1 cellular context compared by ENCODE assay signal in genomic region chr5:91381134-91381773, GRCh38.
TF ChIP-seq lines count a peak whose summit lies in the region.

No MANE protein-coding gene starts in this region.

TF ChIP-seq in K562, 482 proteins besides CTCF, POLR2A, EP300 and RAD21 (continued from another document and continues in another):
- TF ChIP-seq, protein P1, sequence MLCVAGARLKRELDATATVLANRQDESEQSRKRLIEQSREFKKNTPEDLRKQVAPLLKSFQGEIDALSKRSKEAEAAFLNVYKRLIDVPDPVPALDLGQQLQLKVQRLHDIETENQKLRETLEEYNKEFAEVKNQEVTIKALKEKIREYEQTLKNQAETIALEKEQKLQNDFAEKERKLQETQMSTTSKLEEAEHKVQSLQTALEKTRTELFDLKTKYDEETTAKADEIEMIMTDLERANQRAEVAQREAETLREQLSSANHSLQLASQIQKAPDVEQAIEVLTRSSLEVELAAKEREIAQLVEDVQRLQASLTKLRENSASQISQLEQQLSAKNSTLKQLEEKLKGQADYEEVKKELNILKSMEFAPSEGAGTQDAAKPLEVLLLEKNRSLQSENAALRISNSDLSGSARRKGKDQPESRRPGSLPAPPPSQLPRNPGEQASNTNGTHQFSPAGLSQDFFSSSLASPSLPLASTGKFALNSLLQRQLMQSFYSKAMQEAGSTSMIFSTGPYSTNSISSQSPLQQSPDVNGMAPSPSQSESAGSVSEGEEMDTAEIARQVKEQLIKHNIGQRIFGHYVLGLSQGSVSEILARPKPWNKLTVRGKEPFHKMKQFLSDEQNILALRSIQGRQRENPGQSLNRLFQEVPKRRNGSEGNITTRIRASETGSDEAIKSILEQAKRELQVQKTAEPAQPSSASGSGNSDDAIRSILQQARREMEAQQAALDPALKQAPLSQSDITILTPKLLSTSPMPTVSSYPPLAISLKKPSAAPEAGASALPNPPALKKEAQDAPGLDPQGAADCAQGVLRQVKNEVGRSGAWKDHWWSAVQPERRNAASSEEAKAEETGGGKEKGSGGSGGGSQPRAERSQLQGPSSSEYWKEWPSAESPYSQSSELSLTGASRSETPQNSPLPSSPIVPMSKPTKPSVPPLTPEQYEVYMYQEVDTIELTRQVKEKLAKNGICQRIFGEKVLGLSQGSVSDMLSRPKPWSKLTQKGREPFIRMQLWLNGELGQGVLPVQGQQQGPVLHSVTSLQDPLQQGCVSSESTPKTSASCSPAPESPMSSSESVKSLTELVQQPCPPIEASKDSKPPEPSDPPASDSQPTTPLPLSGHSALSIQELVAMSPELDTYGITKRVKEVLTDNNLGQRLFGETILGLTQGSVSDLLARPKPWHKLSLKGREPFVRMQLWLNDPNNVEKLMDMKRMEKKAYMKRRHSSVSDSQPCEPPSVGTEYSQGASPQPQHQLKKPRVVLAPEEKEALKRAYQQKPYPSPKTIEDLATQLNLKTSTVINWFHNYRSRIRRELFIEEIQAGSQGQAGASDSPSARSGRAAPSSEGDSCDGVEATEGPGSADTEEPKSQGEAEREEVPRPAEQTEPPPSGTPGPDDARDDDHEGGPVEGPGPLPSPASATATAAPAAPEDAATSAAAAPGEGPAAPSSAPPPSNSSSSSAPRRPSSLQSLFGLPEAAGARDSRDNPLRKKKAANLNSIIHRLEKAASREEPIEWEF (CRISPR knock-in tag; IDR thresholded peaks at IDR 0.05), result peak; percentile 55; the same call in 1 of the 2 replicates
- TF ChIP-seq AFF4 (CRISPR knock-in tag; IDR thresholded peaks at IDR 0.05) (no peak; the same call in 1 of the 2 replicates), ZNF740 (CRISPR knock-in tag; IDR thresholded peaks at IDR 0.05) (peak; percentile 74), ZNF740 (tag; IDR thresholded peaks at IDR 0.05) (peak in 1 of 2 experiments; percentile 69; a peak in 1 of 4 replicates), ZNF3 (CRISPR knock-in tag; IDR thresholded peaks at IDR 0.05) (0 out of 2 replicates have a peak, but pooled peaks have one; percentile 33), ID3 (CRISPR knock-in tag; IDR thresholded peaks at IDR 0.05) (no peak), ID3 (tag; IDR thresholded peaks at IDR 0.05) (no peak), EWSR1 (IDR thresholded peaks at IDR 0.05; ENCODE audit: borderline replicate concordance, low read depth, partially characterized antibody) (peak; percentile 77), POLR2B (IDR thresholded peaks at IDR 0.05; ENCODE audit: low read depth, partially characterized antibody) (peak; percentile 87), ESRRB (CRISPR knock-in tag; IDR thresholded peaks at IDR 0.05; ENCODE audit: borderline replicate concordance) (peak; percentile 46; the same call in 1 of the 2 replicates), LCOR (CRISPR knock-in tag; IDR thresholded peaks at IDR 0.05) (peak; percentile 5; the same call in 1 of the 2 replicates), HMBOX1 (IDR thresholded peaks at IDR 0.05) (peak; percentile 66), ZNF584 (CRISPR knock-in tag; IDR thresholded peaks at IDR 0.05; ENCODE audit: low read depth) (no peak), ZC3H8 (IDR thresholded peaks at IDR 0.05) (no peak), MEF2D (tag; conservative IDR thresholded peaks at IDR 0.05; ENCODE audit: low read depth) (0 out of 2 replicates have a peak, but pooled peaks have one; percentile 19), NFIX (CRISPR knock-in tag; IDR thresholded peaks at IDR 0.05; ENCODE audit: low read depth) (no peak), PATZ1 (CRISPR knock-in tag; IDR thresholded peaks at IDR 0.05; ENCODE audit: borderline replicate concordance) (peak; percentile 67; the same call in 1 of the 2 replicates), HBP1 (CRISPR knock-in tag; IDR thresholded peaks at IDR 0.05) (peak; percentile 80; the same call in 1 of the 2 replicates), DEAF1 (CRISPR knock-in tag; IDR thresholded peaks at IDR 0.05) (no peak; the same call in 1 of the 2 replicates), BRD9 (IDR thresholded peaks at IDR 0.05; ENCODE audit: low read depth, partially characterized antibody) (peak; percentile 7), PML (IDR thresholded peaks at IDR 0.05; ENCODE audit: low read length) (peak; percentile 90; the same call in 1 of the 2 replicates), ZSCAN29 (IDR thresholded peaks at IDR 0.05) (peak; percentile 78), RCOR1 (IDR thresholded peaks at IDR 0.05; ENCODE audit: borderline replicate concordance in 1 of 2, low read depth in 2 of 2, low read length in 2 of 2) (no peak), BACH1 (tag; IDR thresholded peaks at IDR 0.05) (no peak), HEY1 (CRISPR knock-in tag; IDR thresholded peaks at IDR 0.05; ENCODE audit: borderline replicate concordance) (0 out of 2 replicates have a peak, but pooled peaks have one; percentile 76), CCNT2 (IDR thresholded peaks at IDR 0.05; ENCODE audit: borderline replicate concordance, extremely low read depth, insufficient read length, low read depth, low read length) (peak; percentile 16), OTX1 (CRISPR knock-in tag; IDR thresholded peaks at IDR 0.05) (peak; percentile 75; the same call in 1 of the 2 replicates), ELK1 (CRISPR knock-in tag; IDR thresholded peaks at IDR 0.05) (no peak), TEAD1 (CRISPR knock-in tag; IDR thresholded peaks at IDR 0.05) (no peak)
- TF ChIP-seq, protein P2, sequence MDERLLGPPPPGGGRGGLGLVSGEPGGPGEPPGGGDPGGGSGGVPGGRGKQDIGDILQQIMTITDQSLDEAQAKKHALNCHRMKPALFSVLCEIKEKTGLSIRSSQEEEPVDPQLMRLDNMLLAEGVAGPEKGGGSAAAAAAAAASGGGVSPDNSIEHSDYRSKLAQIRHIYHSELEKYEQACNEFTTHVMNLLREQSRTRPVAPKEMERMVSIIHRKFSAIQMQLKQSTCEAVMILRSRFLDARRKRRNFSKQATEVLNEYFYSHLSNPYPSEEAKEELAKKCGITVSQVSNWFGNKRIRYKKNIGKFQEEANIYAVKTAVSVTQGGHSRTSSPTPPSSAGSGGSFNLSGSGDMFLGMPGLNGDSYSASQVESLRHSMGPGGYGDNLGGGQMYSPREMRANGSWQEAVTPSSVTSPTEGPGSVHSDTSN (CRISPR knock-in tag; IDR thresholded peaks at IDR 0.05; ENCODE audit: low read depth), result no peak
- TF ChIP-seq, protein P2 (tag; conservative IDR thresholded peaks at IDR 0.05; ENCODE audit: low read depth), result peak; percentile 51
- TF ChIP-seq, protein P3, sequence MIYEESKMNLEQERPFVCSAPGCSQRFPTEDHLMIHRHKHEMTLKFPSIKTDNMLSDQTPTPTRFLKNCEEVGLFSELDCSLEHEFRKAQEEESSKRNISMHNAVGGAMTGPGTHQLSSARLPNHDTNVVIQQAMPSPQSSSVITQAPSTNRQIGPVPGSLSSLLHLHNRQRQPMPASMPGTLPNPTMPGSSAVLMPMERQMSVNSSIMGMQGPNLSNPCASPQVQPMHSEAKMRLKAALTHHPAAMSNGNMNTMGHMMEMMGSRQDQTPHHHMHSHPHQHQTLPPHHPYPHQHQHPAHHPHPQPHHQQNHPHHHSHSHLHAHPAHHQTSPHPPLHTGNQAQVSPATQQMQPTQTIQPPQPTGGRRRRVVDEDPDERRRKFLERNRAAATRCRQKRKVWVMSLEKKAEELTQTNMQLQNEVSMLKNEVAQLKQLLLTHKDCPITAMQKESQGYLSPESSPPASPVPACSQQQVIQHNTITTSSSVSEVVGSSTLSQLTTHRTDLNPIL (CRISPR knock-in tag; IDR thresholded peaks at IDR 0.05), result no peak
